27 cellular contexts compared by ENCODE assay signal in the genomic region with DNA sequence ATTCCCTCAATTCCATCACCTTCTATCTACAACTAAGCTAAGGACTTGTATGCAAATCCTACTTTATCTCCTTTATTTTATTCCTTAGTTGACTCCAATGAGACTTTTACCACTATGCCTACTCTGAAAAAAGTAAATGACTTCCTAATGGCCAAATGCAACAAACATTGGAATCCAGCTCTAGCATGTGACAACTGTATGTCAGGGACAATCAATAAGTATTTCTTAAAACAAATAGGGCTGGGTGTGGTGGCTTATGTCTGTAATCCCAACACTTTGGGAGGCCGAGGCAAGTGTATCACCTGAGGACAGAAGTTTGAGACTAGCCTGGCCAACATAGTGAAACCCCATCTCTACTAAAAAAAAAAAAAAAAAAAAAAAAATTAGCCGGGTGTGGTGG.
"Had no signal": no experiment of that assay in that cellular context is flagged by ENCODE, and none has a peak within 500 bp of the region (broad histone marks: within the 10 kb centered on the region; RNA-seq: fewer than 3 reads in every experiment).

No MANE protein-coding gene starts in this region.

- H3K27ac ChIP-seq: stomach, suprapubic skin, testis, thoracic aorta, thyroid gland, tibial artery, tibial nerve, transverse colon, upper lobe of left lung, upper lobe of right lung, uterus, vagina had no signal

- H3K27ac Mint-ChIP-seq: stimulated activated effector memory CD8-positive, alpha-beta T cell treated with anti-CD3 and anti-CD28 coated beads, Interleukin-12 subunit alpha, Interleukin-12 subunit beta, amount 100 ng/mL, for 72 hours; stimulated activated memory B cell treated with anti-CD40 and anti-IgM and Interleukin-4, amounts not matched to agents 10 μg/mL and 1 μg/mL and 100 μg/mL, for 72 hours; stimulated activated naive B cell treated with anti-CD40 and anti-IgM and Interleukin-4, amounts not matched to agents 10 μg/mL and 1 μg/mL and 100 μg/mL, for 72 hours; stimulated activated naive CD8-positive, alpha-beta T cell treated with anti-CD3 and anti-CD28 coated beads, Interleukin-15, Interleukin-2, amounts not matched to agents 100 ng/mL and 50 ng/mL, for 24 hours; type B pancreatic cell had no signal

- H3K4me3 Mint-ChIP-seq: stimulated activated effector memory CD8-positive, alpha-beta T cell treated with anti-CD3 and anti-CD28 coated beads, Interleukin-12 subunit alpha, Interleukin-12 subunit beta, amount 100 ng/mL, for 72 hours; stimulated activated memory B cell treated with anti-CD40 and anti-IgM and Interleukin-4, amounts not matched to agents 10 μg/mL and 1 μg/mL and 100 μg/mL, for 72 hours; stimulated activated naive B cell treated with anti-CD40 and anti-IgM and Interleukin-4, amounts not matched to agents 10 μg/mL and 1 μg/mL and 100 μg/mL, for 72 hours; stimulated activated naive CD8-positive, alpha-beta T cell treated with anti-CD3 and anti-CD28 coated beads, Interleukin-15, Interleukin-2, amounts not matched to agents 100 ng/mL and 50 ng/mL, for 24 hours; type B pancreatic cell had no signal

- H3K27me3 ChIP-seq: stomach, suprapubic skin, testis, thyroid gland, tibial artery, tibial nerve, transverse colon, upper lobe of left lung, upper lobe of right lung, uterus, vagina had no signal

- H3K27me3 Mint-ChIP-seq: stimulated activated memory B cell treated with anti-CD40 and anti-IgM and Interleukin-4, amounts not matched to agents 10 μg/mL and 1 μg/mL and 100 μg/mL, for 72 hours; stimulated activated naive B cell treated with anti-CD40 and anti-IgM and Interleukin-4, amounts not matched to agents 10 μg/mL and 1 μg/mL and 100 μg/mL, for 72 hours; stimulated activated naive CD8-positive, alpha-beta T cell treated with anti-CD3 and anti-CD28 coated beads, Interleukin-15, Interleukin-2, amounts not matched to agents 100 ng/mL and 50 ng/mL, for 24 hours; type B pancreatic cell had no signal

- H3K4me1 ChIP-seq: suprapubic skin, testis, thyroid gland, tibial artery, transverse colon, upper lobe of left lung, upper lobe of right lung, uterus, vagina had no signal

- H3K9me3 Mint-ChIP-seq: stimulated activated effector memory CD8-positive, alpha-beta T cell treated with anti-CD3 and anti-CD28 coated beads, Interleukin-12 subunit alpha, Interleukin-12 subunit beta, amount 100 ng/mL, for 72 hours; stimulated activated memory B cell treated with anti-CD40 and anti-IgM and Interleukin-4, amounts not matched to agents 10 μg/mL and 1 μg/mL and 100 μg/mL, for 72 hours; stimulated activated naive B cell treated with anti-CD40 and anti-IgM and Interleukin-4, amounts not matched to agents 10 μg/mL and 1 μg/mL and 100 μg/mL, for 72 hours; stimulated activated naive CD8-positive, alpha-beta T cell treated with anti-CD3 and anti-CD28 coated beads, Interleukin-15, Interleukin-2, amounts not matched to agents 100 ng/mL and 50 ng/mL, for 24 hours; type B pancreatic cell had no signal

- ATAC-seq: stimulated activated effector memory CD8-positive, alpha-beta T cell treated with anti-CD3 and anti-CD28 coated beads, Interleukin-12 subunit alpha, Interleukin-12 subunit beta, amount 100 ng/mL, for 72 hours; stimulated activated memory B cell treated with anti-CD40 and anti-IgM and Interleukin-4, amounts not matched to agents 10 μg/mL and 1 μg/mL and 100 μg/mL, for 72 hours; stimulated activated naive B cell treated with anti-CD40 and anti-IgM and Interleukin-4, amounts not matched to agents 10 μg/mL and 1 μg/mL and 100 μg/mL, for 72 hours; stimulated activated naive CD8-positive, alpha-beta T cell treated with anti-CD3 and anti-CD28 coated beads, Interleukin-15, Interleukin-2, amounts not matched to agents 100 U/mL and 50 U/mL, for 24 hours; upper lobe of right lung had no signal

- H3K36me3 ChIP-seq: transverse colon, uterus had no signal

- H3K9me3 ChIP-seq: stomach, suprapubic skin, testis, thoracic aorta, thyroid gland, tibial artery, tibial nerve, transverse colon, upper lobe of left lung, upper lobe of right lung, uterus, vagina had no signal

- DNase-seq: stimulated activated CD4-positive, alpha-beta T cell treated with anti-CD3 and anti-CD28 coated beads, Interleukin-2, amount 100 ng/mL, for 24 hours; stimulated activated CD4-positive, alpha-beta T cell treated with anti-CD3 and anti-CD28 coated beads, Interleukin-2, amount 100 ng/mL, for 48 hours; stimulated activated CD4-positive, alpha-beta T cell treated with anti-CD3 and anti-CD28 coated beads, Interleukin-4, amount 100 ng/mL, for 1 hour; stimulated activated CD4-positive, alpha-beta T cell treated with anti-CD3 and anti-CD28 coated beads, Interleukin-4, amount 100 ng/mL, for 24 hours; stimulated activated CD4-positive, alpha-beta T cell treated with anti-CD3 and anti-CD28 coated beads, Interleukin-4, amount 100 ng/mL, for 4 hours; stimulated activated CD8-positive, alpha-beta memory T cell treated with anti-CD3 and anti-CD28 coated beads, Interleukin-4, amount 100 ng/mL, for 48 hours; stimulated activated naive B cell treated with anti-CD40 and anti-IgM and Interleukin-4, amounts not matched to agents 10 μg/mL and 1 μg/mL and 100 μg/mL, for 72 hours; stimulated activated naive CD4-positive, alpha-beta T cell; stimulated activated naive CD4-positive, alpha-beta T cell treated with Interleukin-2 at 50 U/mL for 16 hours; stimulated activated naive CD8-positive, alpha-beta T cell treated with anti-CD3 and anti-CD28 coated beads, Interleukin-15, Interleukin-2, amounts not matched to agents 100 U/mL and 50 U/mL, for 24 hours; stomach; substantia nigra; testis; thyroid gland; tibial artery; transverse colon; upper lobe of left lung; upper lobe of right lung; uterus had no signal

- H3K4me3 ChIP-seq: stomach, suprapubic skin, testis, thoracic aorta, thyroid gland, tibial artery, tibial nerve, transverse colon, upper lobe of left lung, upper lobe of right lung, uterus, vagina had no signal
